1 cellular context compared by ENCODE assay signal in the genomic region with DNA sequence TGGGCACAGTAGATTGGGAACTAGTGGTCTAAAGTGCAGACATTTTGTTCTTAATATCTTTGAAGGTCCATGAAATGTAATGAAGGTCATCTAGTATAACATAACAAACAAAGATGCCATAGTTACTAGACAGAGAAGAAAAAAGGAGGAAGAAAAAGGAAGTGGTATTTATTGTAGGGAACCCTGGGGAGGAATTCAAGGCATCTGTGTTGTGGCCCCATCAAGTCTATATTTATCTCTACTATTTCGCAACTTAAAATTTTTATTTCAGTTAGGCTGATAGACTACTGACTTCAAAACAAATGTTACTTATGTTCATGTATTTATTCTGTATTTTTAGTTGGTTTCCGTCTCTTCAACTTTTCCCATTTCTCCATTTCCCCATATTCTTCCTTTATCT.
TF ChIP-seq lines count a peak whose summit lies in the region.

No MANE protein-coding gene starts in this region.

TF ChIP-seq in H1, 55 proteins besides CTCF, POLR2A, EP300 and RAD21 (continued from another document):
- TF ChIP-seq, protein P1, sequence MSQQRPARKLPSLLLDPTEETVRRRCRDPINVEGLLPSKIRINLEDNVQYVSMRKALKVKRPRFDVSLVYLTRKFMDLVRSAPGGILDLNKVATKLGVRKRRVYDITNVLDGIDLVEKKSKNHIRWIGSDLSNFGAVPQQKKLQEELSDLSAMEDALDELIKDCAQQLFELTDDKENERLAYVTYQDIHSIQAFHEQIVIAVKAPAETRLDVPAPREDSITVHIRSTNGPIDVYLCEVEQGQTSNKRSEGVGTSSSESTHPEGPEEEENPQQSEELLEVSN (IDR thresholded peaks at IDR 0.05) = no peak
